Comparison of ENCODE assay signal across 1 cellular context in genomic region chr1:90714521-90714951, GRCh38.
TF ChIP-seq lines count a peak whose summit lies in the region.

No MANE protein-coding gene starts in this region.

TF ChIP-seq in H1, 55 proteins besides CTCF, POLR2A, EP300 and RAD21:
- TF ChIP-seq EGR1 (IDR thresholded peaks at IDR 0.05; ENCODE audit: borderline replicate concordance, low read depth, low read length) = no peak
- no peak for TF ChIP-seq TEAD4 (IDR thresholded peaks at IDR 0.05; ENCODE audit: low read depth, low read length)
- TF ChIP-seq CHD7 (IDR thresholded peaks at IDR 0.05; ENCODE audit: insufficient replicate concordance, low read length) = no peak
- no peak for TF ChIP-seq NRF1 (IDR thresholded peaks at IDR 0.05; ENCODE audit: low read depth, low read length)
- no peak for TF ChIP-seq SP2 (IDR thresholded peaks at IDR 0.05; ENCODE audit: low read length)
- 0 out of 2 replicates have a peak, but pooled peaks have one; percentile 17 for TF ChIP-seq TCF12 (IDR thresholded peaks at IDR 0.05; ENCODE audit: low read depth, low read length)
- TF ChIP-seq HDAC2 (IDR thresholded peaks at IDR 0.05; ENCODE audit: borderline replicate concordance in 1 of 2, low read depth in 2 of 2, low read length in 2 of 2) = no peak
- no peak for TF ChIP-seq GTF2F1 (IDR thresholded peaks at IDR 0.05; ENCODE audit: borderline replicate concordance, low read depth, low read length)
- TF ChIP-seq SP1 (IDR thresholded peaks at IDR 0.05; ENCODE audit: low read depth, low read length) = no peak
- TF ChIP-seq ATF2 (IDR thresholded peaks at IDR 0.05; ENCODE audit: low read length) = no peak
- peak; percentile 79 for TF ChIP-seq EZH2 (IDR thresholded peaks at IDR 0.05; ENCODE audit: low read depth, low read length, severe bottlenecking)
- TF ChIP-seq ATF3 (IDR thresholded peaks at IDR 0.05; ENCODE audit: insufficient read depth, low read depth, low read length) = no peak
- TF ChIP-seq CBX5 (IDR thresholded peaks at IDR 0.05; ENCODE audit: low read depth, low read length) = no peak
- no peak for TF ChIP-seq YY1 (IDR thresholded peaks at IDR 0.05; ENCODE audit: low read depth, low read length)
- peak; percentile 89; the same call in 1 of the 2 replicates for TF ChIP-seq SUZ12 (IDR thresholded peaks at IDR 0.05; ENCODE audit: low read length)
- no peak for TF ChIP-seq CHD1 (IDR thresholded peaks at IDR 0.05; ENCODE audit: low read depth, low read length)
- TF ChIP-seq CBX8 (IDR thresholded peaks at IDR 0.05; ENCODE audit: borderline replicate concordance, low read depth, low read length) = 0 out of 2 replicates have a peak, but pooled peaks have one; percentile 19
- TF ChIP-seq POLR2AphosphoS5 (IDR thresholded peaks at IDR 0.05; ENCODE audit: low read depth, low read length) = no peak
- no peak for TF ChIP-seq SRF (IDR thresholded peaks at IDR 0.05; ENCODE audit: low read depth, low read length)
